17 cellular contexts compared by ENCODE assay signal in genomic region chr1:143699731-143700130, GRCh38.
DNase-seq lines count a peak whose midpoint lies in the region; ATAC-seq lines count a peak whose summit lies in the region.
"Had no signal": no experiment of that assay in that cellular context is flagged by ENCODE, and none has a peak within 500 bp of the region (broad histone marks: within the 10 kb centered on the region; RNA-seq: fewer than 3 reads in every experiment).

No MANE protein-coding gene starts in this region.

- DNase-seq in iPS DF 6.9 (ENCODE audit: low read depth, low spot score) (no peak), trophoblast cell (no peak)
- DNase-seq in activated naive CD4-positive, alpha-beta T cell treated with anti-CD3 and anti-CD28 coated beads, Interleukin-2, amount 50 U/mL, for 72 hours (ENCODE audit: low spot score in 2 of 2): no peak
- DNase-seq in stimulated activated CD4-positive, alpha-beta T cell treated with anti-CD3 and anti-CD28 coated beads, Interleukin-4, amount 100 ng/mL, for 1 hour: no peak
- DNase-seq in activated CD8-positive, alpha-beta memory T cell treated with anti-CD3 and anti-CD28 coated beads, Interleukin-2, amount 50 U/mL, for 48 hours: no peak
- DNase-seq: Caco-2; CD4-positive, CD25-positive, alpha-beta regulatory T cell; DMS153; H9; NCI-H1417; NCI-H2029; NCI-H2171 treated with DMSO at 0.1 percent for 48 hours; NCI-H446 treated with DMSO at 0.1 percent for 48 hours; NCI-H82 had no signal

- no peak overlapping the region for H3K18ac ChIP-seq in trophoblast cell (ENCODE audit: low read length)

- H3K36me3 ChIP-seq in ES-I3 (ENCODE audit: insufficient read depth, low read length) (no peaks in the 10 kb centered on the region), HUES64 (ENCODE audit: insufficient read depth, low read length) (no peaks in the 10 kb centered on the region), iPS DF 6.9 (ENCODE audit: control insufficient read depth, insufficient read depth, low read length) (no peaks in the 10 kb centered on the region), trophoblast cell (ENCODE audit: control insufficient read depth in 1 of 2, insufficient read depth in 2 of 2, low read length in 2 of 2) (no peaks in the 10 kb centered on the region)

- ATAC-seq in activated naive CD4-positive, alpha-beta T cell treated with anti-CD3 and anti-CD28 coated beads, Interleukin-2, amount 50 U/mL, for 72 hours: no peak
- ATAC-seq: Panc1 had no signal

- WGBS in HUES64: 83% methylated on average over 20 of the region's 20 CpGs
- no CpG with 5 or more reads among the region's 20 CpGs for WGBS in iPS DF 6.9 (ENCODE audit: insufficient coverage, insufficient read length)
- no CpG with 5 or more reads among the region's 20 CpGs for WGBS in trophoblast cell (ENCODE audit: extremely low coverage, insufficient coverage, insufficient read length)

- H2BK5ac ChIP-seq in trophoblast cell (ENCODE audit: low read depth, low read length, poor library complexity): no peak overlapping the region

- no peak overlapping the region for H4K12ac ChIP-seq in trophoblast cell (ENCODE audit: low read depth, low read length)

- no peak overlapping the region for H2AK5ac ChIP-seq in trophoblast cell (ENCODE audit: low read length)

- H3K4me1 ChIP-seq in ES-I3 (ENCODE audit: insufficient read depth, low read length) (no peaks in the 10 kb centered on the region), HUES64 (ENCODE audit: insufficient read depth, low read length) (no peaks in the 10 kb centered on the region), iPS DF 6.9 (ENCODE audit: control insufficient read depth, insufficient read depth, low read length) (peaks cover 2% of the 10 kb centered on the region; the same call in 1 of the 2 replicates), trophoblast cell (ENCODE audit: control insufficient read depth in 1 of 2, insufficient read depth in 2 of 2, low read length in 2 of 2) (peaks cover 0 to 2% of the 10 kb centered on the region in 2 experiments)
- H3K4me1 ChIP-seq: Caco-2 had no signal

- H3K4me3 ChIP-seq in HUES64 (ENCODE audit: low read length) (peak overlapping the region; percentile 46), iPS DF 6.9 (ENCODE audit: low read length) (peak overlapping the region; percentile 31; the same call in 1 of the 2 replicates), trophoblast cell (ENCODE audit: low read depth, low read length) (no peak overlapping the region)

- H2BK12ac ChIP-seq in trophoblast cell (ENCODE audit: low read length): no peak overlapping the region

- H2AFZ ChIP-seq in trophoblast cell (ENCODE audit: insufficient read depth, low read length, poor library complexity): no peak overlapping the region

- H4K8ac ChIP-seq in trophoblast cell (ENCODE audit: low read depth, low read length): no peak overlapping the region

- H3K27ac Mint-ChIP-seq in activated naive CD4-positive, alpha-beta T cell treated with anti-CD3 and anti-CD28 coated beads, Interleukin-2, amount 50 U/mL, for 72 hours: no peak overlapping the region
- H3K27ac Mint-ChIP-seq: CD4-positive, CD25-positive, alpha-beta regulatory T cell; H9 had no signal

- H3K4me2 ChIP-seq in trophoblast cell (ENCODE audit: low read length): peak overlapping the region; percentile 61

- no peaks in the 10 kb centered on the region for H3K79me2 ChIP-seq in trophoblast cell (ENCODE audit: control insufficient read depth, insufficient read depth, low read length, poor library complexity)

- H3K27ac ChIP-seq in HUES64 (ENCODE audit: low read depth, low read length) (no peak overlapping the region), iPS DF 6.9 (ENCODE audit: low read length) (no peak overlapping the region), trophoblast cell (ENCODE audit: low read depth, low read length) (no peak overlapping the region)

- no peak overlapping the region for H2BK120ac ChIP-seq in trophoblast cell (ENCODE audit: insufficient read depth, low read length, poor library complexity)

- H3K14ac ChIP-seq in trophoblast cell (ENCODE audit: low read length): no peak overlapping the region

- H3K9ac ChIP-seq in ES-I3 (ENCODE audit: low read depth, low read length) (peak overlapping the region; percentile 51; the same call in 1 of the 2 replicates), HUES64 (ENCODE audit: low read depth, low read length) (no peak overlapping the region), trophoblast cell (ENCODE audit: low read length) (no peak overlapping the region)

- H3K23ac ChIP-seq in trophoblast cell (ENCODE audit: low read length): no peak overlapping the region

- peaks cover 63% of the 10 kb centered on the region for H3K27me3 ChIP-seq in HUES64 (ENCODE audit: insufficient read depth, low read length)
- peaks cover 28% of the 10 kb centered on the region for H3K27me3 ChIP-seq in iPS DF 6.9 (ENCODE audit: control insufficient read depth, insufficient read depth, low read length)
- no peaks in the 10 kb centered on the region for H3K27me3 ChIP-seq in trophoblast cell (ENCODE audit: insufficient read depth, low read length)

- H4K91ac ChIP-seq in trophoblast cell (ENCODE audit: low read depth, low read length): no peak overlapping the region

- H3K36me3 Mint-ChIP-seq in activated naive CD4-positive, alpha-beta T cell treated with anti-CD3 and anti-CD28 coated beads, Interleukin-2, amount 50 U/mL, for 72 hours: peaks cover 14 to 15% of the 10 kb centered on the region in 2 donors
- H3K36me3 Mint-ChIP-seq: CD4-positive, CD25-positive, alpha-beta regulatory T cell had no signal

- peaks cover 0 to 5% of the 10 kb centered on the region in 2 donors for H3K9me3 Mint-ChIP-seq in activated naive CD4-positive, alpha-beta T cell treated with anti-CD3 and anti-CD28 coated beads, Interleukin-2, amount 50 U/mL, for 72 hours

- no peaks in the 10 kb centered on the region for H3K79me1 ChIP-seq in trophoblast cell (ENCODE audit: low read length)

- H3K4ac ChIP-seq in trophoblast cell (ENCODE audit: low read depth, low read length): no peak overlapping the region

- H3K9me3 ChIP-seq in ES-I3 (ENCODE audit: control insufficient read depth, insufficient read depth, low read length) (peaks cover 6% of the 10 kb centered on the region; the same call in 1 of the 2 replicates), HUES64 (ENCODE audit: insufficient read depth, low read depth, low read length) (no peaks in the 10 kb centered on the region), iPS DF 6.9 (ENCODE audit: control insufficient read depth, insufficient read depth, low read length) (no peaks in the 10 kb centered on the region), trophoblast cell (ENCODE audit: insufficient read depth, low read depth, low read length) (no peaks in the 10 kb centered on the region)
- H3K9me3 ChIP-seq: Caco-2 had no signal
